20 cellular contexts compared by ENCODE assay signal in the genomic region with DNA sequence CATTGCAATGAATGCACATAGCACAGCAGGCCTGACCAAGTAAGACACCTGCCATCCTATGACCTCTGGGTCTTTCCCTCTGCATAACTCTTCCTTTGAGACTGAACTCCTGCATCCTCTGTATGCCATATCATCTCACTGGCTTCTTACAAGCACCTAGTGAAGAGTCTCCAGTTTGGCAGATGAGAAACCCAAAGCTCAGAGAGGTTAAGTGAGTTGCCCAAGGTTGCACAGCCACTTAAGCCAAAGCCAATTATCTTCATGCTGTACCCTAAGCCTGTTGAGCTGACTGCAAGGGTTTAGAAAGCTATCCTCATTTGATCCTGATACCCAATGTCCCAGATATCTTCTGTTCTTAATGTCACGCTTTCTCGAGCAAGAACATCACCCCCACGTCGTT.
"Had no signal": no experiment of that assay in that cellular context is flagged by ENCODE, and none has a peak within 500 bp of the region (broad histone marks: within the 10 kb centered on the region; RNA-seq: fewer than 3 reads in every experiment).

No MANE protein-coding gene starts in this region.

- H3K4me1 ChIP-seq: SJSA1 had no signal

- H3K27ac ChIP-seq: KMS-11, SJSA1, SK-N-MC had no signal

- FAIRE-seq: RCC 7860 had no signal

- H3K9ac ChIP-seq: KMS-11 had no signal

- DNase-seq: IMR-90, Kasumi-1, MM.1S, NCI-H1092 treated with DMSO at 0.1 percent for 48 hours, NCI-H1436, NCI-H187, NCI-H2029, NCI-H2081 treated with DMSO at 0.1 percent for 48 hours, NCI-H2171, NCI-H345, NCI-H446 treated with DMSO at 0.1 percent for 48 hours, NCI-H510A treated with DMSO at 0.1 percent for 48 hours, NCI-H526, Right ventricle myocardium superior, RPMI8226, SIG-M5 had no signal

- H3K9me3 ChIP-seq: SJSA1 had no signal

- H3K4me2 ChIP-seq: KMS-11 had no signal

- H3K36me3 ChIP-seq: SJSA1 had no signal

- H3K27me3 ChIP-seq: SJSA1 had no signal

- H3K4me3 ChIP-seq: SJSA1, SK-N-MC had no signal
